In genomic region chr15:98363955-98364354, GRCh38 we compare ENCODE assay signal across 25 cellular contexts.
"Had no signal": no experiment of that assay in that cellular context is flagged by ENCODE, and none has a peak within 500 bp of the region (broad histone marks: within the 10 kb centered on the region; RNA-seq: fewer than 3 reads in every experiment).

No MANE protein-coding gene starts in this region.

- H3K9me3 ChIP-seq: left ventricle myocardium inferior, mucosa of descending colon, psoas muscle, right atrium auricular region, tibial nerve had no signal

- H3K27me3 ChIP-seq: right atrium auricular region, tibial nerve had no signal

- H3K4me3 ChIP-seq: left ventricle myocardium inferior, mucosa of descending colon, psoas muscle, right atrium auricular region, tibial nerve had no signal

- H3K4me1 Mint-ChIP-seq: activated CD4-positive, alpha-beta memory T cell treated with anti-CD3 and anti-CD28 coated beads, Interleukin-2, amount 10 ng/mL, durations not matched to agents 7 days and 5 days; activated CD4-positive, alpha-beta T cell treated with anti-CD3 and anti-CD28 coated beads, Interleukin-2, amount 10 ng/mL, durations not matched to agents 24 days and 14 days; activated naive CD4-positive, alpha-beta T cell treated with anti-CD3 and anti-CD28 coated beads, Interleukin-2, amount 50 U/mL, for 24 hours; activated naive CD8-positive, alpha-beta T cell treated with anti-CD3 and anti-CD28 coated beads, Interleukin-2, amount 50 U/mL, for 24 hours; endodermal cell; nephron; T-helper 17 cell had no signal

- H3K4me1 ChIP-seq: left ventricle myocardium inferior, parathyroid adenoma, psoas muscle, right atrium auricular region, tibial nerve had no signal

- H3K9me3 Mint-ChIP-seq: activated CD4-positive, alpha-beta memory T cell treated with anti-CD3 and anti-CD28 coated beads, Interleukin-2, amount 10 ng/mL, durations not matched to agents 7 days and 5 days; activated naive CD4-positive, alpha-beta T cell treated with anti-CD3 and anti-CD28 coated beads, Interleukin-2, amount 50 U/mL, for 24 hours; activated naive CD8-positive, alpha-beta T cell treated with anti-CD3 and anti-CD28 coated beads, Interleukin-2, amount 50 U/mL, for 24 hours; activated T-cell treated with anti-CD3 and anti-CD28 coated beads, Interleukin-2, amount 50 U/mL, for 24 hours; activated T-helper 2 cell treated with anti-CD3 and anti-CD28 coated beads, Interferon-gamma antibody, Interleukin-2, Interleukin-4, amounts not matched to agents 10 μg/mL and 5 μg/mL and 100 μg/mL, durations not matched to agents 14 hours and 24 hours and 36 hours; endodermal cell; nephron had no signal

- H3K27ac Mint-ChIP-seq: activated CD4-positive, alpha-beta memory T cell treated with anti-CD3 and anti-CD28 coated beads, Interleukin-2, amount 10 ng/mL, durations not matched to agents 7 days and 5 days; activated CD4-positive, alpha-beta T cell treated with anti-CD3 and anti-CD28 coated beads, Interleukin-2, amount 10 ng/mL, durations not matched to agents 24 days and 14 days; activated naive CD4-positive, alpha-beta T cell treated with anti-CD3 and anti-CD28 coated beads, Interleukin-2, amount 50 U/mL, for 24 hours; activated naive CD8-positive, alpha-beta T cell treated with anti-CD3 and anti-CD28 coated beads, Interleukin-2, amount 50 U/mL, for 24 hours; activated T-cell treated with anti-CD3 and anti-CD28 coated beads, Interleukin-2, amount 50 U/mL, for 24 hours; activated T-helper 2 cell treated with anti-CD3 and anti-CD28 coated beads, Interferon-gamma antibody, Interleukin-2, Interleukin-4, amounts not matched to agents 10 μg/mL and 5 μg/mL and 100 μg/mL, durations not matched to agents 14 hours and 24 hours and 36 hours; endodermal cell; nephron; T-helper 17 cell had no signal

- H2AFZ ChIP-seq: parathyroid adenoma had no signal

- H3K4me3 Mint-ChIP-seq: activated CD4-positive, alpha-beta memory T cell treated with anti-CD3 and anti-CD28 coated beads, Interleukin-2, amount 10 ng/mL, durations not matched to agents 7 days and 5 days; activated CD4-positive, alpha-beta T cell treated with anti-CD3 and anti-CD28 coated beads, Interleukin-2, amount 10 ng/mL, durations not matched to agents 24 days and 14 days; activated naive CD4-positive, alpha-beta T cell treated with anti-CD3 and anti-CD28 coated beads, Interleukin-2, amount 50 U/mL, for 24 hours; activated naive CD8-positive, alpha-beta T cell treated with anti-CD3 and anti-CD28 coated beads, Interleukin-2, amount 50 U/mL, for 24 hours; activated T-cell treated with anti-CD3 and anti-CD28 coated beads, Interleukin-2, amount 50 U/mL, for 24 hours; endodermal cell; nephron; T-helper 17 cell had no signal

- H3K36me3 Mint-ChIP-seq: activated naive CD4-positive, alpha-beta T cell treated with anti-CD3 and anti-CD28 coated beads, Interleukin-2, amount 50 U/mL, for 24 hours had no signal

- DNase-seq: activated CD4-positive, alpha-beta memory T cell treated with anti-CD3 and anti-CD28 coated beads, Interleukin-2, amount 10 ng/mL, durations not matched to agents 7 days and 5 days; activated CD4-positive, alpha-beta T cell treated with anti-CD3 and anti-CD28 coated beads, Interleukin-2, amount 10 ng/mL, durations not matched to agents 24 days and 14 days; activated CD8-positive, alpha-beta memory T cell treated with anti-CD3 and anti-CD28 coated beads, Interleukin-2, amount 50 U/mL, for 48 hours; activated naive CD8-positive, alpha-beta T cell treated with anti-CD3 and anti-CD28 coated beads, Interleukin-2, amount 50 U/mL, for 24 hours; activated T-cell treated with anti-CD3 and anti-CD28 coated beads, Interleukin-2, amount 50 U/mL, for 24 hours; central memory CD4-positive, alpha-beta T cell; endodermal cell; foreskin melanocyte; left ventricle myocardium inferior; mucosa of descending colon; psoas muscle; stimulated activated CD4-positive, alpha-beta T cell treated with anti-CD3 and anti-CD28 coated beads, Interleukin-15, amount 100 ng/mL, for 24 hours; stimulated activated CD4-positive, alpha-beta T cell treated with anti-CD3 and anti-CD28 coated beads, Interleukin-2, amount 100 ng/mL, for 24 hours; stimulated activated naive CD4-positive, alpha-beta T cell; T-helper 17 cell; T1000; WERI-Rb-1 had no signal

- H3K27me3 Mint-ChIP-seq: activated CD4-positive, alpha-beta memory T cell treated with anti-CD3 and anti-CD28 coated beads, Interleukin-2, amount 10 ng/mL, durations not matched to agents 7 days and 5 days; activated CD4-positive, alpha-beta T cell treated with anti-CD3 and anti-CD28 coated beads, Interleukin-2, amount 10 ng/mL, durations not matched to agents 24 days and 14 days had no signal

- H3K36me3 ChIP-seq: left ventricle myocardium inferior, right atrium auricular region, tibial nerve, WERI-Rb-1 had no signal

- H3K9ac ChIP-seq: parathyroid adenoma had no signal

- H3K79me2 ChIP-seq: parathyroid adenoma had no signal

- ATAC-seq: activated CD4-positive, CD25-positive, alpha-beta regulatory T cell treated with anti-CD3 and anti-CD28 coated beads, Interleukin-2, amount 50 U/mL, for 24 hours; activated naive CD8-positive, alpha-beta T cell treated with anti-CD3 and anti-CD28 coated beads, Interleukin-2, amount 50 U/mL, for 24 hours; esophagus mucosa; mucosa of descending colon; psoas muscle; T-helper 17 cell had no signal

- H3K27ac ChIP-seq: left ventricle myocardium inferior, parathyroid adenoma, psoas muscle, right atrium auricular region, tibial nerve, WERI-Rb-1 had no signal
